Comparison of ENCODE assay signal across 9 cellular contexts in the genomic region with DNA sequence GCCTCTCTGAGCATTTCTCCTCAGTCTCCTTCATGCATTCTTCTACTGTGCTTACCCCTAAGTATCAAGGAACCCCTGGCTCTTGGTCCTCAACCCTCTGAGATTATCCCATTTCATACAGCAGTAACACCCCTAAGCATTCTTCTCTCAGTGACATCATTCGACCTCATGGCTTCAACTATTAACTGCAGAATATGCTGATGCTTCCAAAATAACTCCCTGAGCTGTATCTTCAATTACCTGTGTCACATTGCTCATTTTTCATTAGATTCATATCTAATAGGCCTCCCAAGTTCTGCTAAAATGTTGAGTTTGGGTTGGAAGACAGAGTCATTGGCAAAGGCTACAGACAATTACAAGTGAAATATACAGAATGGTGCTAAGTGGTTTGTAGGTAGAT. TPM values are rescaled to one million over a fixed set of nuclear protein-coding genes. Genes with fewer than 3 reads are reported as not detected.
"Had no signal": no experiment of that assay in that cellular context is flagged by ENCODE, and none has a peak within 500 bp of the region (broad histone marks: within the 10 kb centered on the region; RNA-seq: fewer than 3 reads in every experiment).

No MANE protein-coding gene starts in this region.

- FAIRE-seq: HTR-8/SVneo had no signal

- H3K27ac ChIP-seq: HL-60, KMS-11 had no signal

- DNase-seq: IMR-90, Karpas-422, KBM-7, KG1 had no signal

- H3K9ac ChIP-seq: KMS-11 had no signal

- H3K27ac Mint-ChIP-seq: IgD-negative memory B cell had no signal

- H3K4me3 Mint-ChIP-seq: IgD-negative memory B cell had no signal

- H3K4me2 ChIP-seq: KMS-11 had no signal

RNA-seq across cellular contexts. Expression of a gene that starts 7.5 kb away (rescaled TPM):
- total RNA-seq: HT1080, IMR-90 had no signal
- polyA plus RNA-seq: IgD-negative memory B cell, IMR-90 had no signal
